16 cellular contexts compared by ENCODE assay signal in genomic region chr15:38576261-38576660, GRCh38. TPM values are rescaled to one million over a fixed set of nuclear protein-coding genes. Genes with fewer than 3 reads are reported as not detected.
DNase-seq lines count a peak whose midpoint lies in the region; ATAC-seq and TF ChIP-seq lines count a peak whose summit lies in the region.
"Had no signal": no experiment of that assay in that cellular context is flagged by ENCODE, and none has a peak within 500 bp of the region (broad histone marks: within the 10 kb centered on the region; RNA-seq: fewer than 3 reads in every experiment).

No MANE protein-coding gene starts in this region.

- H3K4me1 ChIP-seq in stomach, result no peaks in the 10 kb centered on the region
- H3K4me1 ChIP-seq: BLaER1 treated with 17β-estradiol and CSF1 and Interleukin-3, amounts not matched to agents 10 nM and 100 nM; HAP-1 had no signal

- peaks cover 0 to 5% (median 0%) of the 10 kb centered on the region in 3 donors for H3K27me3 ChIP-seq in stomach
- H3K27me3 ChIP-seq: BLaER1 treated with 17β-estradiol and CSF1 and Interleukin-3, amounts not matched to agents 10 nM and 100 nM had no signal

- no peak for TF ChIP-seq POLR2A in stomach (IDR thresholded peaks at IDR 0.05)

- peaks cover 35% of the 10 kb centered on the region for H3K4me1 Mint-ChIP-seq in stimulated activated naive CD8-positive, alpha-beta T cell treated with anti-CD3 and anti-CD28 coated beads, Interleukin-15, Interleukin-2, amounts not matched to agents 100 ng/mL and 50 ng/mL, for 24 hours (ENCODE audit: low read depth)
- H3K4me1 Mint-ChIP-seq in T-cell (peaks cover 36 to 60% (median 38%) of the 10 kb centered on the region in 3 donors), immature natural killer cell (peaks cover 47 to 54% of the 10 kb centered on the region in 2 donors)
- H3K4me1 Mint-ChIP-seq: B cell had no signal

- no peaks in the 10 kb centered on the region for H3K36me3 ChIP-seq in stomach
- H3K36me3 ChIP-seq: BLaER1 treated with 17β-estradiol and CSF1 and Interleukin-3, amounts not matched to agents 10 nM and 100 nM; HAP-1 had no signal

- no peaks in the 10 kb centered on the region for H3K27me3 Mint-ChIP-seq in stimulated activated naive CD8-positive, alpha-beta T cell treated with anti-CD3 and anti-CD28 coated beads, Interleukin-15, Interleukin-2, amounts not matched to agents 100 ng/mL and 50 ng/mL, for 24 hours
- H3K27me3 Mint-ChIP-seq in T-cell (no peaks in the 10 kb centered on the region), immature natural killer cell (ENCODE audit: low read depth in 3 of 3) (peaks cover 3 to 10% (median 5%) of the 10 kb centered on the region in 3 donors)

- DNase-seq in stimulated activated naive CD8-positive, alpha-beta T cell treated with anti-CD3 and anti-CD28 coated beads, Interleukin-15, Interleukin-2, amounts not matched to agents 100 U/mL and 50 U/mL, for 24 hours, result no peak
- DNase-seq in T-cell (no peak), immature natural killer cell (no peak), superior temporal gyrus (ENCODE audit: extremely low spot score) (peak; percentile 3), stomach (no peak), MV-4-11 (lab: John Stamatoyannopoulos, UW) (no peak)
- DNase-seq: DMS153, DMS79, GDM1, GM23248 had no signal

- intact Hi-C loops in stomach (cut with DNase I; ENCODE audit: low total_unique reads), result no loop called here

- H3K4me3 ChIP-seq in stomach, result no peak overlapping the region
- H3K4me3 ChIP-seq: BLaER1 treated with 17β-estradiol and CSF1 and Interleukin-3, amounts not matched to agents 10 nM and 100 nM; GM23248; HAP-1 had no signal

- H3K9me3 ChIP-seq in stomach, result no peaks in the 10 kb centered on the region
- H3K9me3 ChIP-seq: HAP-1 had no signal

- TF ChIP-seq CTCF in stomach (IDR thresholded peaks at IDR 0.05), result no peak

- peak overlapping the region; percentile 86 for H3K27ac Mint-ChIP-seq in stimulated activated naive CD8-positive, alpha-beta T cell treated with anti-CD3 and anti-CD28 coated beads, Interleukin-15, Interleukin-2, amounts not matched to agents 100 ng/mL and 50 ng/mL, for 24 hours
- H3K27ac Mint-ChIP-seq in T-cell, result peak overlapping the region; percentile 23 to 68
- peak overlapping the region; percentile 89 to 98 (median 92) for H3K27ac Mint-ChIP-seq in immature natural killer cell
- H3K27ac Mint-ChIP-seq: B cell had no signal

- CTCF ChIA-PET in T-cell (lab: Charles Lee), result interaction anchor here in 1 of 2 donors (0.7 to 1.2 kb wide), 3 partner anchors 12 to 1034 kb away, joined by 3 to 6 read pairs (median 5); partner anchors contain the start of gene RASGRP1

- POLR2A ChIA-PET in T-cell (lab: Charles Lee), result interaction anchor here in 1 of 2 donors (0.9 to 1.3 kb wide), 2 partner anchors 96 to 110 kb away, joined by 3 read pairs; no protein-coding TSS in a partner anchor

- peaks cover 4% of the 10 kb centered on the region for H3K9me3 Mint-ChIP-seq in stimulated activated naive CD8-positive, alpha-beta T cell treated with anti-CD3 and anti-CD28 coated beads, Interleukin-15, Interleukin-2, amounts not matched to agents 100 ng/mL and 50 ng/mL, for 24 hours
- H3K9me3 Mint-ChIP-seq in T-cell (peaks cover 0 to 5% (median 0%) of the 10 kb centered on the region in 3 donors), immature natural killer cell (peaks cover 0 to 2% (median 0%) of the 10 kb centered on the region in 6 donors)

- H3K36me3 Mint-ChIP-seq in stimulated activated naive CD8-positive, alpha-beta T cell treated with anti-CD3 and anti-CD28 coated beads, Interleukin-15, Interleukin-2, amounts not matched to agents 100 ng/mL and 50 ng/mL, for 24 hours (ENCODE audit: low read depth), result no peaks in the 10 kb centered on the region
- H3K36me3 Mint-ChIP-seq in T-cell, result no peaks in the 10 kb centered on the region
- peaks cover 0 to 4% (median 0%) of the 10 kb centered on the region in 3 donors for H3K36me3 Mint-ChIP-seq in immature natural killer cell

- TF ChIP-seq EP300 in stomach (IDR thresholded peaks at IDR 0.05), result no peak

- no peak overlapping the region for H3K27ac ChIP-seq in stomach
- H3K27ac ChIP-seq: BLaER1 treated with 17β-estradiol and CSF1 and Interleukin-3, amounts not matched to agents 10 nM and 100 nM; GM23248; HL-60 had no signal

- no peak overlapping the region for H3K4me3 Mint-ChIP-seq in stimulated activated naive CD8-positive, alpha-beta T cell treated with anti-CD3 and anti-CD28 coated beads, Interleukin-15, Interleukin-2, amounts not matched to agents 100 ng/mL and 50 ng/mL, for 24 hours
- H3K4me3 Mint-ChIP-seq in T-cell (no peak overlapping the region), immature natural killer cell (peak overlapping the region; percentile 49 to 89 (median 81))
- H3K4me3 Mint-ChIP-seq: B cell had no signal

- 50 to 88% (median 82%) methylated on average over 1 of the region's 1 CpG for WGBS in stomach, 5 donors

- ATAC-seq in stimulated activated naive CD8-positive, alpha-beta T cell treated with anti-CD3 and anti-CD28 coated beads, Interleukin-15, Interleukin-2, amounts not matched to agents 100 U/mL and 50 U/mL, for 24 hours, result no peak
- ATAC-seq in T-cell (replicated peaks in 1 of 4) (no peak), HG02588 (IDR thresholded peaks at IDR 0.05; ENCODE audit: unreplicated experiment) (no peak)

RNA-seq across cellular contexts. Expression of gene RASGRP1, which starts 11.6 kb away (rescaled TPM):
- total RNA-seq in T-cell (100 to 1,000 TPM; 118 to 148 (median 131) TPM), stomach (10 to 100 TPM in 1 of 5 donors, 1 to 10 TPM in 3, under 1 TPM in 1; 0.29 to 12.3 (median 4.3) TPM)
- polyA plus RNA-seq in immature natural killer cell (10 to 100 TPM; 21.9 to 63.9 (median 22.7) TPM), stomach (1 to 10 TPM in 1 of 3 donors, under 1 TPM in 2; 0.46 to 1.7 (median 0.62) TPM)

Comparison
In these comparisons a context has a peak if more than half of its experiments do, and no peak if none do; other contexts are left out.
1. H3K4me3 Mint-ChIP-seq: peak in immature natural killer cell (5 of 5); none in stimulated activated naive CD8-positive, alpha-beta T cell treated with anti-CD3 and anti-CD28 coated beads, Interleukin-15, Interleukin-2, amounts not matched to agents 100 ng/mL and 50 ng/mL, for 24 hours (single experiment) and T-cell (0 of 3).
2. RNA of gene RASGRP1, which starts 11.6 kb away (total RNA-seq): 118 to 148 TPM in T-cell; 0.29 to 12.3 TPM in stomach; every median in the first group is over 4 times any median in the second.
3. Peak in every context shown above with its lines, with median percentiles within 50 percentile points of each other: H3K27ac Mint-ChIP-seq.